18 cellular contexts compared by ENCODE assay signal in genomic region chr18:52948878-52949444, GRCh38.
DNase-seq lines count a peak whose midpoint lies in the region; ATAC-seq and TF ChIP-seq lines count a peak whose summit lies in the region.
"Had no signal": no experiment of that assay in that cellular context is flagged by ENCODE, and none has a peak within 500 bp of the region (broad histone marks: within the 10 kb centered on the region; RNA-seq: fewer than 3 reads in every experiment).

No MANE protein-coding gene starts in this region.

- TF ChIP-seq CTCF in SK-N-SH (IDR thresholded peaks at IDR 0.05) (no peak), hepatocyte (IDR thresholded peaks at IDR 0.05; ENCODE audit: poor library complexity) (no peak), lung (IDR thresholded peaks at IDR 0.05; ENCODE audit: control extremely low read depth, extremely low read depth) (no peak), progenitor cell of endocrine pancreas (IDR thresholded peaks at IDR 0.05; ENCODE audit: unreplicated experiment) (no peak)

- no peak overlapping the region for H3K27ac Mint-ChIP-seq in progenitor cell of endocrine pancreas
- H3K27ac Mint-ChIP-seq: B cell; CD4-positive, CD25-positive, alpha-beta regulatory T cell; CD8-positive, alpha-beta memory T cell; GM23338; IgD-negative memory B cell had no signal

- POLR2A ChIA-PET in SK-N-SH (lab: Yijun Ruan, JAX), result no interaction called here

- H3K27ac ChIP-seq in SK-N-SH (ENCODE audit: low read depth in 2 of 2, low read length in 1 of 2) (no peak overlapping the region), hepatocyte (peak overlapping the region; percentile 7), lung (ENCODE audit: low read depth in 1 of 2, low read length in 1 of 2) (no peak overlapping the region)

- H3K4me3 Mint-ChIP-seq in progenitor cell of endocrine pancreas (ENCODE audit: low read depth), result no peak overlapping the region
- H3K4me3 Mint-ChIP-seq: B cell; CD4-positive, CD25-positive, alpha-beta regulatory T cell; CD8-positive, alpha-beta memory T cell; GM23338; IgD-negative memory B cell had no signal

- no peak for TF ChIP-seq EP300 in SK-N-SH (IDR thresholded peaks at IDR 0.05; ENCODE audit: borderline replicate concordance in 1 of 2, low read depth in 1 of 2, low read length in 1 of 2)

- DNase-seq in SK-N-SH (peak; percentile 12), hepatocyte (ENCODE audit: low spot score) (peak; percentile 27), lung (ENCODE audit: low spot score) (no peak), NCI-H226 (no peak), progenitor cell of endocrine pancreas (ENCODE audit: low spot score, unreplicated experiment) (no peak)
- DNase-seq: C1 segment of cervical spinal cord; CD4-positive, CD25-positive, alpha-beta regulatory T cell; CD8-positive, alpha-beta memory T cell; COR-L47; DMS 273 treated with DMSO at 0.1 percent for 48 hours; DMS79; GDM1; HCEC 1CT had no signal

- H3K4me1 Mint-ChIP-seq in progenitor cell of endocrine pancreas (ENCODE audit: low read depth), result peaks cover 20% of the 10 kb centered on the region
- H3K4me1 Mint-ChIP-seq: B cell; CD4-positive, CD25-positive, alpha-beta regulatory T cell; CD8-positive, alpha-beta memory T cell; GM23338; IgD-negative memory B cell had no signal

- H3K9me3 ChIP-seq in SK-N-SH (0 out of 2 replicates have a peak, but pooled peaks cover 3% of the 10 kb centered on the region), hepatocyte (ENCODE audit: low read depth) (no peaks in the 10 kb centered on the region), lung (ENCODE audit: control insufficient read depth in 2 of 2, insufficient read depth in 1 of 2, low read length in 1 of 2) (no peaks in the 10 kb centered on the region)

- H3K4me1 ChIP-seq in SK-N-SH (ENCODE audit: control insufficient read depth in 1 of 2, insufficient read depth in 2 of 2, low read depth in 1 of 2, low read length in 1 of 2) (no peaks in the 10 kb centered on the region), hepatocyte (ENCODE audit: insufficient read depth) (no peaks in the 10 kb centered on the region), lung (ENCODE audit: control insufficient read depth in 2 of 2, insufficient read depth in 2 of 2, low read length in 2 of 2) (no peaks in the 10 kb centered on the region)

- H3K9me3 Mint-ChIP-seq in progenitor cell of endocrine pancreas (ENCODE audit: low read depth), result no peaks in the 10 kb centered on the region
- H3K9me3 Mint-ChIP-seq: GM23338 had no signal

- no peak overlapping the region for H3K4me3 ChIP-seq in SK-N-SH (ENCODE audit: low read depth in 2 of 2, low read length in 1 of 2)
- no peak overlapping the region for H3K4me3 ChIP-seq in hepatocyte
- H3K4me3 ChIP-seq in lung, result no peak overlapping the region
- H3K4me3 ChIP-seq: GM23338 had no signal

- H2AFZ ChIP-seq in SK-N-SH (ENCODE audit: low read depth) (no peak overlapping the region), hepatocyte (no peak overlapping the region)
- H2AFZ ChIP-seq: GM23338 had no signal

- CTCF ChIA-PET in SK-N-SH (lab: Yijun Ruan, JAX), result interaction anchor here (0.9 kb wide), 1 partner anchor 432 kb away, joined by 3 read pairs; no protein-coding TSS in a partner anchor

- H3K4me2 ChIP-seq in SK-N-SH, result no peak overlapping the region
- H3K4me2 ChIP-seq in hepatocyte, result no peak overlapping the region
- H3K4me2 ChIP-seq: GM23338 had no signal

- 57% methylated on average over 1 of the region's 1 CpG for WGBS in SK-N-SH (ENCODE audit: low lambda C conversion rate)
- 25% methylated on average over 1 of the region's 1 CpG for WGBS in hepatocyte (ENCODE audit: low lambda C conversion rate, missing lambda C conversion rate)
- WGBS in lung, 2 donors, result 48 to 71% methylated on average over 1 of the region's 1 CpG

- TF ChIP-seq RAD21 in SK-N-SH (IDR thresholded peaks at IDR 0.05; ENCODE audit: low read length), result no peak

- H3K79me2 ChIP-seq in SK-N-SH (ENCODE audit: insufficient read depth) (no peaks in the 10 kb centered on the region), hepatocyte (no peaks in the 10 kb centered on the region)

- no peaks in the 10 kb centered on the region for H3F3A ChIP-seq in SK-N-SH (replicated peaks; ENCODE audit: insufficient read depth)

- no peaks in the 10 kb centered on the region for H3K36me3 Mint-ChIP-seq in progenitor cell of endocrine pancreas (ENCODE audit: insufficient read depth)
- H3K36me3 Mint-ChIP-seq: CD4-positive, CD25-positive, alpha-beta regulatory T cell; CD8-positive, alpha-beta memory T cell had no signal

- H3K9me2 ChIP-seq in SK-N-SH, result no peaks in the 10 kb centered on the region
- no peaks in the 10 kb centered on the region for H3K9me2 ChIP-seq in hepatocyte (replicated peaks; ENCODE audit: insufficient read depth)

- H3K27me3 ChIP-seq in SK-N-SH (ENCODE audit: insufficient read depth) (no peaks in the 10 kb centered on the region), hepatocyte (no peaks in the 10 kb centered on the region), lung (ENCODE audit: control insufficient read depth, insufficient read depth) (no peaks in the 10 kb centered on the region)

- peaks cover 8% of the 10 kb centered on the region for H3K27me3 Mint-ChIP-seq in progenitor cell of endocrine pancreas
- H3K27me3 Mint-ChIP-seq: B cell; CD4-positive, CD25-positive, alpha-beta regulatory T cell; CD8-positive, alpha-beta memory T cell; IgD-negative memory B cell had no signal

- no peak for ATAC-seq in SK-N-SH treated with all-trans-retinoic acid at 6 μM for 48 hours
- peak; percentile 68 for ATAC-seq in lung (ENCODE audit: insufficient read depth, low FRiP score)
- ATAC-seq: GM23338, HepG2 had no signal

- no peak overlapping the region for H3K9ac ChIP-seq in SK-N-SH

- H3K36me3 ChIP-seq in SK-N-SH (replicated peaks in 1 of 2; ENCODE audit: control insufficient read depth in 1 of 2, insufficient read depth in 2 of 2, low read length in 1 of 2) (no peaks in the 10 kb centered on the region), hepatocyte (replicated peaks; ENCODE audit: insufficient read depth, low read depth) (no peaks in the 10 kb centered on the region), lung (ENCODE audit: control insufficient read depth in 2 of 2, insufficient read depth in 2 of 2, low read length in 2 of 2) (no peaks in the 10 kb centered on the region)

- H4K20me1 ChIP-seq in SK-N-SH (ENCODE audit: insufficient read depth) (no peaks in the 10 kb centered on the region), hepatocyte (ENCODE audit: insufficient read depth, poor library complexity, severe bottlenecking) (no peaks in the 10 kb centered on the region)

TF ChIP-seq in SK-N-SH, 30 proteins besides CTCF, POLR2A, EP300 and RAD21 (continues in another document):
- TF ChIP-seq GATA2 (CRISPR knock-in tag; IDR thresholded peaks at IDR 0.05), result no peak
- no peak for TF ChIP-seq SMC3 (IDR thresholded peaks at IDR 0.05; ENCODE audit: low read depth, low read length)
- no peak for TF ChIP-seq CHD2 (IDR thresholded peaks at IDR 0.05; ENCODE audit: low read length, partially characterized antibody)
- TF ChIP-seq ELF1 (IDR thresholded peaks at IDR 0.05), result no peak
- no peak for TF ChIP-seq PBX3 (IDR thresholded peaks at IDR 0.05)
- TF ChIP-seq NFIC (IDR thresholded peaks at IDR 0.05; ENCODE audit: borderline replicate concordance), result no peak
- TF ChIP-seq TCF12 (IDR thresholded peaks at IDR 0.05), result no peak

TF ChIP-seq in SK-N-SH treated with all-trans-retinoic acid at 6 μM for 48 hours, 23 proteins besides CTCF, POLR2A, EP300 and RAD21 (continues in another document):
- no peak for TF ChIP-seq CSDC2 (CRISPR knock-in tag; IDR thresholded peaks at IDR 0.05)
- no peak for TF ChIP-seq CSRNP3 (CRISPR knock-in tag; IDR thresholded peaks at IDR 0.05)
- TF ChIP-seq ZNF70 (CRISPR knock-in tag; IDR thresholded peaks at IDR 0.05), result no peak
- TF ChIP-seq ZFP3 (CRISPR knock-in tag; IDR thresholded peaks at IDR 0.05), result no peak
- no peak for TF ChIP-seq PPARA (CRISPR knock-in tag; IDR thresholded peaks at IDR 0.05; ENCODE audit: borderline replicate concordance)
- no peak for TF ChIP-seq ARNTL (CRISPR knock-in tag; IDR thresholded peaks at IDR 0.05; ENCODE audit: borderline replicate concordance, low read depth)
- no peak for TF ChIP-seq TOX (CRISPR knock-in tag; IDR thresholded peaks at IDR 0.05; ENCODE audit: borderline replicate concordance)
- no peak for TF ChIP-seq POU6F1 (CRISPR knock-in tag; IDR thresholded peaks at IDR 0.05; ENCODE audit: borderline replicate concordance, low read depth)
- no peak for TF ChIP-seq ZFP30 (CRISPR knock-in tag; IDR thresholded peaks at IDR 0.05)
- no peak for TF ChIP-seq ZNF565 (CRISPR knock-in tag; conservative IDR thresholded peaks at IDR 0.05; ENCODE audit: low read depth)

Comparison
In these comparisons a context has a peak if more than half of its experiments do, and no peak if none do; other contexts are left out.
1. DNase-seq: peak in SK-N-SH (single experiment) and hepatocyte (single experiment); none in lung (single experiment), NCI-H226 (single experiment) and progenitor cell of endocrine pancreas (single experiment).